Comparison of ENCODE assay signal across 1 cellular context in the genomic region with DNA sequence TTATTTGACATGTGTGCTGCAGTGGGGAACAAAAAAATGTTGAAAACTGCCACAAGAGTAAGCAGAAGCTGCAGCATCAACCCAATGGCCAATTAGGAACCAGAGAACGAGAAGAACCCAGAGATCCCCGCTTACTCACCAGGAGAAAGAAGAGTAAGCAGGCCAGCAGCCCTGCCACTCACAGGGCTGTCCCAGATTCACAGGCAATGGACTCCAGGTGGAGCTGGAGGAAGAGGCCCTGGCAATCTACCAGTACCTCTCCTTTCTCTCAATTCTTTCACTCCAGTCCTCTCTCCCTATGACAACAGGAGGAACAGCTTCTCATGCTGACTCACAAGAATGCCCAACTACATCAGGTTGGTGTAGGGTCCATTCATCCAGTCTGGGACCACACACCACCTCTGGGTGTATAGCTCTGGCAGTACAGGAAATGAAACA.
TF ChIP-seq lines count a peak whose summit lies in the region.

No MANE protein-coding gene starts in this region.

TF ChIP-seq in IMR-90, 13 proteins besides CTCF, POLR2A, EP300 and RAD21 (continued from another document):
- TF ChIP-seq, protein P1, sequence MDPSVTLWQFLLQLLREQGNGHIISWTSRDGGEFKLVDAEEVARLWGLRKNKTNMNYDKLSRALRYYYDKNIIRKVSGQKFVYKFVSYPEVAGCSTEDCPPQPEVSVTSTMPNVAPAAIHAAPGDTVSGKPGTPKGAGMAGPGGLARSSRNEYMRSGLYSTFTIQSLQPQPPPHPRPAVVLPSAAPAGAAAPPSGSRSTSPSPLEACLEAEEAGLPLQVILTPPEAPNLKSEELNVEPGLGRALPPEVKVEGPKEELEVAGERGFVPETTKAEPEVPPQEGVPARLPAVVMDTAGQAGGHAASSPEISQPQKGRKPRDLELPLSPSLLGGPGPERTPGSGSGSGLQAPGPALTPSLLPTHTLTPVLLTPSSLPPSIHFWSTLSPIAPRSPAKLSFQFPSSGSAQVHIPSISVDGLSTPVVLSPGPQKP (IDR thresholded peaks at IDR 0.05; ENCODE audit: borderline replicate concordance, low read depth, low read length) = no peak
- TF ChIP-seq CHD1 (IDR thresholded peaks at IDR 0.05; ENCODE audit: low read depth, low read length) (no peak), BHLHE40 (IDR thresholded peaks at IDR 0.05; ENCODE audit: low read depth, low read length) (no peak)
TF ChIP-seq in IMR-90: peak in this region for 0.
